In the genomic region with DNA sequence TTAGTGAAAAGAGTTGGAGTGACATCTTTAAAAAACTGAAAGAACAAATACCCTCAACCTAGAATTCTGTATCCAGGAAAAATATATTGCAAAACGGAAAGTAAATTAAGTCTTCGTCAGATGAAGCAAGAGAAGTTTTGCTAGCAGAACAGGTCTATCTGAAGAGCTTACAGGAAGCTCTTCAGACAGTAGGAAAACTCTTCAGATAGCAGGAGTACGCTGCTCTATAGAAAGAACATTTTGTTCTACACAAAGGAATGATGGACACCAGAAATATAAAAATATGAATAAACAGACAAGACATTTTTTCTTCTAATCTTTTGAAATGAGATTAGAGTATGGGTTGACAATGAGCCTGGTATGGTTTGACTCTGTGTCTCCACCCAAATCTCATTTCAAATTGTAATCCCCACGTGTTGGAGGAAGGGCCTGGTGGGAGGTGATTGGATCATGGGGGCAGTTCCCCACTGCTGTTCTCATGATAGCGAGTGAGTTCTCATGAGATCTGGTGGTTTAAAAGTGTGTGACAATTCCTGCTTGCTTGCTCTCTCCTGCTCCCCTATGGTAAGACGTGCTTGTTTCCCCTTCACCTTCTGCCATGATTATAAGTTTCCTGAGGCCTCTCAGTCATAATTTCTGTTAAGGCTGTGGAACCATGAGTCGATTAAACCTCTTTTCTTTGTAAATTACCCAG, we compare ENCODE assay signal across 17 cellular contexts.
DNase-seq lines count a peak whose midpoint lies in the region; ATAC-seq and TF ChIP-seq lines count a peak whose summit lies in the region.
"Had no signal": no experiment of that assay in that cellular context is flagged by ENCODE, and none has a peak within 500 bp of the region (broad histone marks: within the 10 kb centered on the region; RNA-seq: fewer than 3 reads in every experiment).

No MANE protein-coding gene starts in this region.

- peak; percentile 10 for TF ChIP-seq CTCF in endodermal cell (conservative IDR thresholded peaks at IDR 0.05)
- no peak for TF ChIP-seq CTCF in lung (IDR thresholded peaks at IDR 0.05; ENCODE audit: control extremely low read depth, extremely low read depth)

- H3K4me1 Mint-ChIP-seq in endodermal cell = peaks cover 20% of the 10 kb centered on the region
- H3K4me1 Mint-ChIP-seq: CD8-positive, alpha-beta memory T cell had no signal

- H3K4me3 Mint-ChIP-seq in endodermal cell = no peak overlapping the region
- H3K4me3 Mint-ChIP-seq: CD8-positive, alpha-beta memory T cell; H9 had no signal

- H3K27me3 ChIP-seq in endodermal cell (ENCODE audit: control insufficient read depth, insufficient read depth, low read length, poor library complexity, severe bottlenecking) (no peaks in the 10 kb centered on the region), lung (ENCODE audit: control insufficient read depth, insufficient read depth) (no peaks in the 10 kb centered on the region)
- H3K27me3 ChIP-seq: BLaER1 had no signal

- no peak overlapping the region for H3K4me3 ChIP-seq in endodermal cell (ENCODE audit: low read length)
- H3K4me3 ChIP-seq in lung = no peak overlapping the region
- H3K4me3 ChIP-seq: BLaER1 had no signal

- peak; percentile 55 for ATAC-seq in lung (ENCODE audit: insufficient read depth, low FRiP score)
- ATAC-seq in GM18520 (IDR thresholded peaks at IDR 0.05; ENCODE audit: unreplicated experiment) = no peak
- ATAC-seq in GM18517 (IDR thresholded peaks at IDR 0.05; ENCODE audit: unreplicated experiment) = no peak

- no peaks in the 10 kb centered on the region for H3K9me3 ChIP-seq in endodermal cell (ENCODE audit: control insufficient read depth, low read length)
- no peaks in the 10 kb centered on the region for H3K9me3 ChIP-seq in lung (ENCODE audit: control insufficient read depth in 2 of 2, insufficient read depth in 1 of 2, low read length in 1 of 2)
- H3K9me3 ChIP-seq: Caco-2 had no signal

- no peak overlapping the region for H3K9ac ChIP-seq in endodermal cell (ENCODE audit: extremely low read depth, low read length, poor library complexity, severe bottlenecking)
- H3K9ac ChIP-seq: BLaER1 had no signal

- H3K4me1 ChIP-seq in endodermal cell (ENCODE audit: control insufficient read depth, insufficient read depth, low read length) = no peaks in the 10 kb centered on the region
- H3K4me1 ChIP-seq in lung (ENCODE audit: control insufficient read depth in 2 of 2, insufficient read depth in 2 of 2, low read length in 2 of 2) = peaks cover 0 to 2% of the 10 kb centered on the region in 2 donors
- H3K4me1 ChIP-seq: Caco-2 had no signal

- H3K27me3 Mint-ChIP-seq in endodermal cell (ENCODE audit: insufficient read depth) = no peaks in the 10 kb centered on the region

- H3K36me3 ChIP-seq in endodermal cell (ENCODE audit: control insufficient read depth, insufficient read depth, low read length) (no peaks in the 10 kb centered on the region), lung (ENCODE audit: control insufficient read depth in 2 of 2, insufficient read depth in 2 of 2, low read length in 2 of 2) (no peaks in the 10 kb centered on the region)

- H3K27ac Mint-ChIP-seq in endodermal cell = peak overlapping the region; percentile 48
- H3K27ac Mint-ChIP-seq: CD8-positive, alpha-beta memory T cell; H9 had no signal

- WGBS in endodermal cell (ENCODE audit: insufficient coverage in 1 of 2, insufficient read length in 1 of 2), 2 experiments = 86 to 87% methylated on average over 4 to 7 of the region's 7 CpGs
- 74 to 79% methylated on average over 7 of the region's 7 CpGs for WGBS in lung, 2 donors

- no peaks in the 10 kb centered on the region for H3K36me3 Mint-ChIP-seq in endodermal cell (ENCODE audit: low read depth)

- H3K9me3 Mint-ChIP-seq in endodermal cell = no peaks in the 10 kb centered on the region

- peak; percentile 20 for DNase-seq in NCI-H2029 (lab: John Stamatoyannopoulos, UW)
- DNase-seq in NCI-H2029 treated with DMSO at 0.1 percent for 48 hours (lab: John Stamatoyannopoulos, UW) = no peak
- no peak for DNase-seq in endodermal cell
- no peak for DNase-seq in lung (ENCODE audit: low spot score)
- no peak for DNase-seq in DMS153 (lab: John Stamatoyannopoulos, UW)
- DNase-seq: AML-193; Caco-2; CD8-positive, alpha-beta memory T cell; DMS79 treated with DMSO at 0.1 percent for 48 hours; EL; GOT3; H9; IMR-90 had no signal

- no peak overlapping the region for H3K27ac ChIP-seq in endodermal cell (ENCODE audit: low read depth, low read length)
- peak overlapping the region in 1 of 2 donors; percentile 75 for H3K27ac ChIP-seq in lung (ENCODE audit: low read depth in 1 of 2, low read length in 1 of 2)
- H3K27ac ChIP-seq: 22Rv1, BLaER1 had no signal
